Comparison of ENCODE assay signal across 17 cellular contexts in the genomic region with DNA sequence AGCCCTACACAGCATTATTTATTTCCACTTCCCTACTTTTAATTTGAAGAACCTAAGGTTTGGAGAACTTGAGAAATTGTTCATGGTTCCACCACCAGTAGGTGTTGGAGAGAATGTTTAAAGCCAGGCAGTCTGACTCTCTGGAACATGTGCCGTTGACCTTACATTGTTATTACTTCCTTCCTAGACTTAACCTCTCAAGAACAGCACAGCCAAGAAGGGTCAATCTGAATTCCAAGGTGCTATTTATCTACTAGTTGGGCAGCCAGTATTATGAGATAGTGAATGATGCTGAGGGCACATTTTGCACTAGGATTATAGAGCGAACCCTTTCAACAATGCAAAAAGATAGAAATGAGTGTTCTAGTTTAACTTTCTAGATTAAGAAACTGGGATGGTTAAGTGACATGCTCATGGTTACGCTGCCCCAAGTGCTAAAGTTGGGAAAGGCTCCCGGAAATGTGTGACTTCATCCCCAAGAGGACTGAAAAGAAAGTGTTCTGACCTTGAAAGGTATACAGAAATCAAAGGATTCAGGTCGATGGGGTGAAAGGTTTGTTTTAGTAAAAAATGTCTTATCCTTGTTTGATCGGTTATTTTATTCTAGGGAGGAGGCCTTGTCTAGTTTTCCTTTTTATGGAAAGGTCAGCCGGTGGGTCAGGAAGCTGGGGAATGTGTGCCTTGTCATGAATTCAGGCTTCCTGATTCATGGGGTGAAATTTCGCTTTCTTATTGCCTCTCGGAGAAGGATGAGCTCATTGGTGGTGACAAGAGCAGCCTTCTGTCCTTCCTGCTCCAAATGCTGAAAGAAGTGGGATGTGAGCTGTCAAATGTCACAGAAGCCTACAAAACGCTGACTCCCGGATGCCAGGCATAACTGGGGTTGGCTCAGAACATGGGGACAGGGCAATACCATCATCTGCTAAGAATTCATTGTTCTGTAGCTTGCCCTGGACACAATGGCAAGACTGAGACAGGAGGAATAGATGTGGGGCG. TPM values are rescaled to one million over a fixed set of nuclear protein-coding genes. Genes with fewer than 3 reads are reported as not detected.
DNase-seq lines count a peak whose midpoint lies in the region; ATAC-seq and TF ChIP-seq lines count a peak whose summit lies in the region.
"Had no signal": no experiment of that assay in that cellular context is flagged by ENCODE, and none has a peak within 500 bp of the region (broad histone marks: within the 10 kb centered on the region; RNA-seq: fewer than 3 reads in every experiment).

No MANE protein-coding gene starts in this region.

- H3K4me3 ChIP-seq in fibroblast of the aortic adventitia (ENCODE audit: low read depth, low read length) = no peak overlapping the region
- H3K4me3 ChIP-seq: Peyer's patch, sigmoid colon had no signal

- CTCF ChIA-PET in activated CD8-positive, alpha-beta T cell treated with anti-CD3 and anti-CD28 coated beads, Interleukin-2, amount 10 ng/mL, durations not matched to agents 7 days and 5 days (lab: Charles Lee) = interaction anchor here (1.0 to 1.8 kb wide), 3 partner anchors 16 to 53 kb away, joined by 3 to 5 read pairs (median 5); no protein-coding TSS in a partner anchor

- H3K4me3 Mint-ChIP-seq in progenitor cell of endocrine pancreas (ENCODE audit: low read depth) = no peak overlapping the region
- H3K4me3 Mint-ChIP-seq in activated CD8-positive, alpha-beta T cell treated with anti-CD3 and anti-CD28 coated beads, Interleukin-2, amount 10 ng/mL, durations not matched to agents 7 days and 5 days = no peak overlapping the region
- H3K4me3 Mint-ChIP-seq in stimulated activated effector memory CD8-positive, alpha-beta T cell treated with anti-CD3 and anti-CD28 coated beads, Interleukin-12 subunit alpha, Interleukin-12 subunit beta, amount 100 ng/mL, for 72 hours = no peak overlapping the region
- H3K4me3 Mint-ChIP-seq: CD4-positive, alpha-beta memory T cell had no signal

- DNase-seq in GM04504 (ENCODE audit: low read depth) (peak; percentile 32), OCI-M1 (lab: John Stamatoyannopoulos, UW) (peak; percentile 0), fibroblast of the aortic adventitia (ENCODE audit: low read depth) (peak; percentile 21), progenitor cell of endocrine pancreas (ENCODE audit: low spot score, unreplicated experiment) (no peak), retina (no peak)
- no peak for DNase-seq in activated CD8-positive, alpha-beta T cell treated with anti-CD3 and anti-CD28 coated beads, Interleukin-2, amount 10 ng/mL, durations not matched to agents 7 days and 5 days
- DNase-seq in stimulated activated effector memory CD8-positive, alpha-beta T cell treated with anti-CD3 and anti-CD28 coated beads, Interleukin-12 subunit alpha, Interleukin-12 subunit beta, amount 100 ng/mL, for 72 hours (ENCODE audit: low spot score in 2 of 2) = no peak
- DNase-seq: activated CD4-positive, alpha-beta T cell treated with anti-CD3 and anti-CD28 coated beads, Interleukin-2, amount 50 U/mL, for 4 hours; CD4-positive, alpha-beta memory T cell; MM.1S; naive B cell; Peyer's patch; sigmoid colon; stimulated activated CD4-positive, alpha-beta T cell treated with anti-CD3 and anti-CD28 coated beads, Interleukin-4, amount 100 ng/mL, for 4 hours; stimulated activated naive CD4-positive, alpha-beta T cell treated with Interleukin-2 at 50 U/mL for 16 hours; T-helper 9 cell had no signal

- ATAC-seq in activated CD8-positive, alpha-beta T cell treated with anti-CD3 and anti-CD28 coated beads, Interleukin-2, amount 10 ng/mL, durations not matched to agents 7 days and 5 days = no peak
- ATAC-seq in stimulated activated effector memory CD8-positive, alpha-beta T cell treated with anti-CD3 and anti-CD28 coated beads, Interleukin-12 subunit alpha, Interleukin-12 subunit beta, amount 100 ng/mL, for 72 hours = no peak

- POLR2A ChIA-PET in activated CD8-positive, alpha-beta T cell treated with anti-CD3 and anti-CD28 coated beads, Interleukin-2, amount 10 ng/mL, durations not matched to agents 7 days and 5 days (lab: Charles Lee) = no interaction called here

- TF ChIP-seq CTCF in fibroblast of the aortic adventitia (IDR thresholded peaks at IDR 0.05; ENCODE audit: insufficient read depth, low read length) = no peak
- peak; percentile 11 for TF ChIP-seq CTCF in progenitor cell of endocrine pancreas (IDR thresholded peaks at IDR 0.05; ENCODE audit: unreplicated experiment)

- H3K4me1 Mint-ChIP-seq in progenitor cell of endocrine pancreas (ENCODE audit: low read depth) = peaks cover 6% of the 10 kb centered on the region
- H3K4me1 Mint-ChIP-seq in activated CD8-positive, alpha-beta T cell treated with anti-CD3 and anti-CD28 coated beads, Interleukin-2, amount 10 ng/mL, durations not matched to agents 7 days and 5 days (ENCODE audit: low read depth) = no peaks in the 10 kb centered on the region
- H3K4me1 Mint-ChIP-seq in stimulated activated effector memory CD8-positive, alpha-beta T cell treated with anti-CD3 and anti-CD28 coated beads, Interleukin-12 subunit alpha, Interleukin-12 subunit beta, amount 100 ng/mL, for 72 hours = no peaks in the 10 kb centered on the region
- H3K4me1 Mint-ChIP-seq: CD4-positive, alpha-beta memory T cell; naive B cell had no signal

- no peaks in the 10 kb centered on the region for H3K9me3 Mint-ChIP-seq in progenitor cell of endocrine pancreas (ENCODE audit: low read depth)
- H3K9me3 Mint-ChIP-seq in activated CD8-positive, alpha-beta T cell treated with anti-CD3 and anti-CD28 coated beads, Interleukin-2, amount 10 ng/mL, durations not matched to agents 7 days and 5 days (ENCODE audit: insufficient read depth) = no peaks in the 10 kb centered on the region
- H3K9me3 Mint-ChIP-seq in stimulated activated effector memory CD8-positive, alpha-beta T cell treated with anti-CD3 and anti-CD28 coated beads, Interleukin-12 subunit alpha, Interleukin-12 subunit beta, amount 100 ng/mL, for 72 hours = no peaks in the 10 kb centered on the region
- H3K9me3 Mint-ChIP-seq: activated T-helper 2 cell treated with anti-CD3 and anti-CD28 coated beads, Interferon-gamma antibody, Interleukin-2, Interleukin-4, amounts not matched to agents 10 μg/mL and 5 μg/mL and 100 μg/mL, durations not matched to agents 14 hours and 24 hours and 36 hours had no signal

- H3K27me3 Mint-ChIP-seq in progenitor cell of endocrine pancreas = no peaks in the 10 kb centered on the region
- peaks cover 22% of the 10 kb centered on the region for H3K27me3 Mint-ChIP-seq in activated CD8-positive, alpha-beta T cell treated with anti-CD3 and anti-CD28 coated beads, Interleukin-2, amount 10 ng/mL, durations not matched to agents 7 days and 5 days (ENCODE audit: low read depth)

- no peak overlapping the region for H3K27ac Mint-ChIP-seq in progenitor cell of endocrine pancreas
- no peak overlapping the region for H3K27ac Mint-ChIP-seq in activated CD8-positive, alpha-beta T cell treated with anti-CD3 and anti-CD28 coated beads, Interleukin-2, amount 10 ng/mL, durations not matched to agents 7 days and 5 days
- H3K27ac Mint-ChIP-seq in stimulated activated effector memory CD8-positive, alpha-beta T cell treated with anti-CD3 and anti-CD28 coated beads, Interleukin-12 subunit alpha, Interleukin-12 subunit beta, amount 100 ng/mL, for 72 hours = no peak overlapping the region
- H3K27ac Mint-ChIP-seq: activated T-helper 2 cell treated with anti-CD3 and anti-CD28 coated beads, Interferon-gamma antibody, Interleukin-2, Interleukin-4, amounts not matched to agents 10 μg/mL and 5 μg/mL and 100 μg/mL, durations not matched to agents 14 hours and 24 hours and 36 hours; CD4-positive, alpha-beta memory T cell; naive B cell had no signal

- no peaks in the 10 kb centered on the region for H3K36me3 Mint-ChIP-seq in progenitor cell of endocrine pancreas (ENCODE audit: insufficient read depth)
- H3K36me3 Mint-ChIP-seq in activated CD8-positive, alpha-beta T cell treated with anti-CD3 and anti-CD28 coated beads, Interleukin-2, amount 10 ng/mL, durations not matched to agents 7 days and 5 days (ENCODE audit: low read depth) = no peaks in the 10 kb centered on the region
- H3K36me3 Mint-ChIP-seq in stimulated activated effector memory CD8-positive, alpha-beta T cell treated with anti-CD3 and anti-CD28 coated beads, Interleukin-12 subunit alpha, Interleukin-12 subunit beta, amount 100 ng/mL, for 72 hours = no peaks in the 10 kb centered on the region
- H3K36me3 Mint-ChIP-seq: CD4-positive, alpha-beta memory T cell had no signal

RNA-seq across cellular contexts. Expression of a gene that starts 55.5 kb away (rescaled TPM):
- total RNA-seq in fibroblast of the aortic adventitia (ENCODE audit: low replicate concordance) (35.5 and 36.6 TPM in 2 replicates), progenitor cell of endocrine pancreas (74.9 and 75.8 TPM in 2 replicates)
- total RNA-seq in activated CD8-positive, alpha-beta T cell treated with anti-CD3 and anti-CD28 coated beads, Interleukin-2, amount 10 ng/mL, durations not matched to agents 7 days and 5 days = 10 to 100 TPM; 45.5 to 51.0 TPM

Comparison
In these comparisons a context has a peak if more than half of its experiments do, and no peak if none do; other contexts are left out.
1. DNase-seq: peak in GM04504 (single experiment), OCI-M1 (single experiment) and fibroblast of the aortic adventitia (single experiment); none in progenitor cell of endocrine pancreas (single experiment), activated CD8-positive, alpha-beta T cell treated with anti-CD3 and anti-CD28 coated beads, Interleukin-2, amount 10 ng/mL, durations not matched to agents 7 days and 5 days (single experiment), stimulated activated effector memory CD8-positive, alpha-beta T cell treated with anti-CD3 and anti-CD28 coated beads, Interleukin-12 subunit alpha, Interleukin-12 subunit beta, amount 100 ng/mL, for 72 hours (0 of 2) and retina (single experiment).